ENCODE assay signal across 17 cellular contexts in the genomic region with DNA sequence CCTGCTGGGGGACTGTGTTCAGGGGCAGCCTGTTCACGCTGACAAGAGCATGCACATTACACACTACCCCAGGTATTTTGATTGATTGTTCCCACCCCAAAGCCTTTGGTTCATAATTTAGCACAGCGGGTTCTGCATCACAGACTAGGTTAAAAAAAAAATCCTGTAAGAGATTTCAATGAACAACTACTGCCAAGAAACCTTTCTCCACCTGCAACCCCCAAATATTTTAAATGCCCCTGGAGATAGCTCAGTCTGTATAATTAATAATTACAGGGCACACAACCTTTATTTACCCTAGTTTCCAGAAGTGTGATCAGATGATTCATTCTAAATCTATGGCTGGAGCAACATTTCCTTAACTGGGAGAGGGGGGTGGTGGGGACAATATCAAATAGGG.
A peak's percentile ranks its signal among the peaks of the same experiment; 100 is the strongest.
DNase-seq lines count a peak whose midpoint lies in the region; ATAC-seq and TF ChIP-seq lines count a peak whose summit lies in the region.
"Had no signal": no experiment of that assay in that cellular context is flagged by ENCODE, and none has a peak within 500 bp of the region (broad histone marks: within the 10 kb centered on the region; RNA-seq: fewer than 3 reads in every experiment).

No MANE protein-coding gene starts in this region.

- H3K9me3 Mint-ChIP-seq in brain: no peaks in the 10 kb centered on the region
- no peaks in the 10 kb centered on the region for H3K9me3 Mint-ChIP-seq in neural crest cell
- H3K9me3 Mint-ChIP-seq: IgD-negative memory B cell had no signal

- H2AFZ ChIP-seq in SK-N-SH (ENCODE audit: low read depth): no peak overlapping the region

- WGBS in SK-N-SH (ENCODE audit: low lambda C conversion rate): 0% methylated on average over 2 of the region's 2 CpGs

- H3K9me3 ChIP-seq in A673 (ENCODE audit: low read depth, low read length, poor library complexity, severe bottlenecking) (no peaks in the 10 kb centered on the region), SK-N-SH (no peaks in the 10 kb centered on the region)

- H3K27me3 Mint-ChIP-seq in brain (peaks cover 97% of the 10 kb centered on the region), neural crest cell (ENCODE audit: low read depth) (peaks cover 95% of the 10 kb centered on the region)

- H3K4me1 ChIP-seq in A673 (ENCODE audit: insufficient read depth, low read length, poor library complexity, severe bottlenecking) (peaks cover 23% of the 10 kb centered on the region), SK-N-SH (ENCODE audit: control insufficient read depth in 1 of 2, insufficient read depth in 2 of 2, low read depth in 1 of 2, low read length in 1 of 2) (peaks cover 0 to 6% of the 10 kb centered on the region in 2 experiments; a peak in 1 of 4 replicates)
- H3K4me1 ChIP-seq: HAP-1 had no signal

- TF ChIP-seq CTCF in A673 (conservative IDR thresholded peaks at IDR 0.05; ENCODE audit: low read depth, low read length) (no peak), brain (conservative IDR thresholded peaks at IDR 0.05) (no peak), neural crest cell (conservative IDR thresholded peaks at IDR 0.05) (no peak), SK-N-SH (IDR thresholded peaks at IDR 0.05) (no peak)

- no peaks in the 10 kb centered on the region for H3K9me2 ChIP-seq in SK-N-SH

- no TSS peak for BruUV-seq in A673 (replicated peaks; lab: Mats Ljungman, UMichigan)

- peak overlapping the region in 3 of 5 experiments; percentile 80 to 84 (median 82) for H3K4me3 Mint-ChIP-seq in brain
- peak overlapping the region; percentile 52 for H3K4me3 Mint-ChIP-seq in neural crest cell
- H3K4me3 Mint-ChIP-seq: IgD-negative memory B cell had no signal

- H3K4me1 Mint-ChIP-seq in brain (peaks cover 49% of the 10 kb centered on the region), neural crest cell (peaks cover 48% of the 10 kb centered on the region)
- H3K4me1 Mint-ChIP-seq: IgD-negative memory B cell had no signal

- H4K20me1 ChIP-seq in SK-N-SH (ENCODE audit: insufficient read depth): no peaks in the 10 kb centered on the region

- peak overlapping the region; percentile 50 for H3K4me3 ChIP-seq in A673 (ENCODE audit: low read depth, low read length, poor library complexity, severe bottlenecking)
- no peak overlapping the region for H3K4me3 ChIP-seq in SK-N-SH (ENCODE audit: low read depth in 2 of 2, low read length in 1 of 2)
- H3K4me3 ChIP-seq: GM12878, HAP-1 had no signal

- POLR2A ChIA-PET in A673 (lab: Charles Lee; ENCODE audit: low non-redundant PET): no interaction called here
- POLR2A ChIA-PET in SK-N-SH (lab: Yijun Ruan, JAX): no interaction called here

- ATAC-seq in HG02870 (IDR thresholded peaks at IDR 0.05; ENCODE audit: unreplicated experiment): no peak
- ATAC-seq: GM12878 had no signal

- no peak overlapping the region for H3K4me2 ChIP-seq in SK-N-SH

- H3K9ac ChIP-seq in SK-N-SH: no peak overlapping the region

- H3K27me3 ChIP-seq in A673 (replicated peaks; ENCODE audit: insufficient read depth, low read depth, low read length, poor library complexity): no peaks in the 10 kb centered on the region
- H3K27me3 ChIP-seq in SK-N-SH (ENCODE audit: insufficient read depth): peaks cover 40% of the 10 kb centered on the region; the same call in 1 of the 2 replicates

- H3F3A ChIP-seq in SK-N-SH (replicated peaks; ENCODE audit: insufficient read depth): no peaks in the 10 kb centered on the region

- peak overlapping the region in 2 of 5 experiments; percentile 89 to 92 for H3K27ac Mint-ChIP-seq in brain
- H3K27ac Mint-ChIP-seq in neural crest cell (ENCODE audit: unreplicated experiment): no peak overlapping the region
- H3K27ac Mint-ChIP-seq: IgD-negative memory B cell had no signal

- CTCF ChIA-PET in A673 (lab: Charles Lee) (no interaction called here), SK-N-SH (lab: Yijun Ruan, JAX) (no interaction called here)

- no peak overlapping the region for H3K27ac ChIP-seq in A673 (ENCODE audit: low read depth, low read length, poor library complexity, severe bottlenecking)
- no peak overlapping the region for H3K27ac ChIP-seq in SK-N-SH (ENCODE audit: low read depth in 2 of 2, low read length in 1 of 2)

- H3K36me3 Mint-ChIP-seq in brain: no peaks in the 10 kb centered on the region
- no peaks in the 10 kb centered on the region for H3K36me3 Mint-ChIP-seq in neural crest cell (ENCODE audit: low read depth)
- H3K36me3 Mint-ChIP-seq: IgD-negative memory B cell had no signal

- intact Hi-C loops in A673 (cut with micrococcal nuclease; ENCODE audit: unreplicated experiment): loop anchor here (5.0 kb wide), 1 partner anchor 61 kb away; no protein-coding TSS in a partner anchor

- TF ChIP-seq EP300 in SK-N-SH (IDR thresholded peaks at IDR 0.05; ENCODE audit: borderline replicate concordance in 1 of 2, low read depth in 1 of 2, low read length in 1 of 2): no peak

- TF ChIP-seq RAD21 in SK-N-SH (IDR thresholded peaks at IDR 0.05; ENCODE audit: low read length): no peak

- H3K36me3 ChIP-seq in A673 (ENCODE audit: insufficient read depth, low read length, poor library complexity, severe bottlenecking) (no peaks in the 10 kb centered on the region), SK-N-SH (replicated peaks in 1 of 2; ENCODE audit: control insufficient read depth in 1 of 2, insufficient read depth in 2 of 2, low read length in 1 of 2) (no peaks in the 10 kb centered on the region)
- H3K36me3 ChIP-seq: HAP-1 had no signal

- no peaks in the 10 kb centered on the region for H3K79me2 ChIP-seq in SK-N-SH (ENCODE audit: insufficient read depth)

- DNase-seq in A673 (ENCODE audit: low spot score) (no peak), NCI-H1417 treated with DMSO at 0.1 percent for 48 hours (lab: John Stamatoyannopoulos, UW) (peak; percentile 31), neural crest cell (ENCODE audit: low read depth, low spot score) (no peak), dedifferentiated amniotic fluid mesenchymal stem cell (ENCODE audit: extremely low spot score) (no peak), MV-4-11 (lab: John Stamatoyannopoulos, UW) (no peak), SK-N-SH (no peak)
- DNase-seq: 8988T, C1 segment of cervical spinal cord, NCI-H1436 treated with DMSO at 0.1 percent for 48 hours, NCI-H345, NCI-H526 treated with DMSO at 0.1 percent for 48 hours, Right ventricle myocardium superior had no signal

TF ChIP-seq in SK-N-SH, 30 proteins besides CTCF, POLR2A, EP300 and RAD21:
- TF ChIP-seq NRF1 (IDR thresholded peaks at IDR 0.05; ENCODE audit: low read depth, low read length): no peak
- no peak for TF ChIP-seq NFIC (IDR thresholded peaks at IDR 0.05; ENCODE audit: borderline replicate concordance)
- no peak for TF ChIP-seq RFX5 (IDR thresholded peaks at IDR 0.05; ENCODE audit: low read length)
- TF ChIP-seq MXI1 (IDR thresholded peaks at IDR 0.05; ENCODE audit: low read depth, low read length): no peak
- no peak for TF ChIP-seq CHD2 (IDR thresholded peaks at IDR 0.05; ENCODE audit: low read length, partially characterized antibody)
- TF ChIP-seq, protein P1, sequence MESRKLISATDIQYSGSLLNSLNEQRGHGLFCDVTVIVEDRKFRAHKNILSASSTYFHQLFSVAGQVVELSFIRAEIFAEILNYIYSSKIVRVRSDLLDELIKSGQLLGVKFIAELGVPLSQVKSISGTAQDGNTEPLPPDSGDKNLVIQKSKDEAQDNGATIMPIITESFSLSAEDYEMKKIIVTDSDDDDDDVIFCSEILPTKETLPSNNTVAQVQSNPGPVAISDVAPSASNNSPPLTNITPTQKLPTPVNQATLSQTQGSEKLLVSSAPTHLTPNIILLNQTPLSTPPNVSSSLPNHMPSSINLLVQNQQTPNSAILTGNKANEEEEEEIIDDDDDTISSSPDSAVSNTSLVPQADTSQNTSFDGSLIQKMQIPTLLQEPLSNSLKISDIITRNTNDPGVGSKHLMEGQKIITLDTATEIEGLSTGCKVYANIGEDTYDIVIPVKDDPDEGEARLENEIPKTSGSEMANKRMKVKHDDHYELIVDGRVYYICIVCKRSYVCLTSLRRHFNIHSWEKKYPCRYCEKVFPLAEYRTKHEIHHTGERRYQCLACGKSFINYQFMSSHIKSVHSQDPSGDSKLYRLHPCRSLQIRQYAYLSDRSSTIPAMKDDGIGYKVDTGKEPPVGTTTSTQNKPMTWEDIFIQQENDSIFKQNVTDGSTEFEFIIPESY (IDR thresholded peaks at IDR 0.05; ENCODE audit: borderline replicate concordance, low read depth): no peak
- no peak for TF ChIP-seq TCF12 (IDR thresholded peaks at IDR 0.05)
- no peak for TF ChIP-seq MEF2A (IDR thresholded peaks at IDR 0.05; ENCODE audit: borderline replicate concordance, low read depth)
- no peak for TF ChIP-seq YY1 (IDR thresholded peaks at IDR 0.05; ENCODE audit: low read depth)
